In genomic region chr9:87498046-87498815, GRCh38 we compare ENCODE assay signal across 1 cellular context.
A peak's percentile ranks its signal among the peaks of the same experiment; 100 is the strongest.
TF ChIP-seq lines count a peak whose summit lies in the region.

No MANE protein-coding gene starts in this region.

TF ChIP-seq in H1, 55 proteins besides CTCF, POLR2A, EP300 and RAD21:
- TF ChIP-seq RBBP5 (IDR thresholded peaks at IDR 0.05; ENCODE audit: borderline replicate concordance, low read depth, low read length) (0 out of 2 replicates have a peak, but pooled peaks have one; percentile 29), E2F6 (IDR thresholded peaks at IDR 0.05) (peak; percentile 43), USF2 (IDR thresholded peaks at IDR 0.05; ENCODE audit: low read length) (peak; percentile 2; the same call in 1 of the 2 replicates), TBP (IDR thresholded peaks at IDR 0.05; ENCODE audit: low read depth, low read length) (no peak), PHF8 (conservative IDR thresholded peaks at IDR 0.05; ENCODE audit: low read depth, low read length) (peak; percentile 48; the same call in 1 of the 2 replicates), KDM4A (IDR thresholded peaks at IDR 0.05; ENCODE audit: low read depth, low read length, severe bottlenecking) (peak; percentile 26), BCL11A (IDR thresholded peaks at IDR 0.05; ENCODE audit: low read depth in 2 of 2, low read length in 2 of 2) (no peak), BRCA1 (IDR thresholded peaks at IDR 0.05; ENCODE audit: low read depth, low read length) (no peak), ATF2 (IDR thresholded peaks at IDR 0.05; ENCODE audit: low read length) (no peak), CTBP2 (IDR thresholded peaks at IDR 0.05; ENCODE audit: borderline replicate concordance, insufficient read depth, insufficient read length, low read length) (no peak), POLR2AphosphoS5 (IDR thresholded peaks at IDR 0.05; ENCODE audit: low read depth, low read length) (0 out of 2 replicates have a peak, but pooled peaks have one; percentile 21), TAF1 (IDR thresholded peaks at IDR 0.05; ENCODE audit: low read depth, low read length) (peak; percentile 43), YY1 (IDR thresholded peaks at IDR 0.05; ENCODE audit: low read depth, low read length) (no peak), ASH2L (IDR thresholded peaks at IDR 0.05; ENCODE audit: low read length) (peak; percentile 68), TEAD4 (IDR thresholded peaks at IDR 0.05; ENCODE audit: low read depth, low read length) (peak; percentile 84)
TF ChIP-seq in H1: peak in this region for 9.
